11 cellular contexts compared by ENCODE assay signal in genomic region chr6:13406781-13407180, GRCh38.
DNase-seq lines count a peak whose midpoint lies in the region; ATAC-seq and TF ChIP-seq lines count a peak whose summit lies in the region.
"Had no signal": no experiment of that assay in that cellular context is flagged by ENCODE, and none has a peak within 500 bp of the region (broad histone marks: within the 10 kb centered on the region; RNA-seq: fewer than 3 reads in every experiment).

No MANE protein-coding gene starts in this region.

- H3K4me3 Mint-ChIP-seq in activated T-helper 1 cell treated with anti-CD3 and anti-CD28 coated beads, Interleukin-12 subunit alpha, Interleukin-12 subunit beta, Interleukin-2, Interleukin-4 antibody, amounts not matched to agents 30 ng/mL and 10 ng/mL and 1 ng/mL, durations not matched to agents 14 hours and 24 hours and 36 hours, result no peak overlapping the region
- H3K4me3 Mint-ChIP-seq: neural crest cell had no signal

- TF ChIP-seq POLR2A in right lobe of liver (IDR thresholded peaks at IDR 0.05) (no peak), transverse colon (IDR thresholded peaks at IDR 0.05) (no peak)

- H3K36me3 ChIP-seq in right lobe of liver, result no peaks in the 10 kb centered on the region
- H3K36me3 ChIP-seq in transverse colon, result no peaks in the 10 kb centered on the region

- H3K9me3 ChIP-seq in right lobe of liver (no peaks in the 10 kb centered on the region), transverse colon (no peaks in the 10 kb centered on the region)

- peaks cover 0 to 70% (median 29%) of the 10 kb centered on the region in 4 donors for H3K4me1 ChIP-seq in right lobe of liver
- peaks cover 0 to 48% (median 8%) of the 10 kb centered on the region in 4 donors for H3K4me1 ChIP-seq in transverse colon

- TF ChIP-seq EP300 in transverse colon (IDR thresholded peaks at IDR 0.05; ENCODE audit: low read depth), result no peak

- WGBS in right lobe of liver (ENCODE audit: insufficient coverage, low coverage, low lambda C conversion rate, missing lambda C conversion rate), result 57% methylated on average over 1 of the region's 1 CpG
- 100% methylated on average over 1 of the region's 1 CpG; no CpG with 5 or more reads in 1 of the 2 donors for WGBS in transverse colon (ENCODE audit: low coverage in 1 of 2), 2 donors

- no peak overlapping the region for H3K4me3 ChIP-seq in choroid plexus epithelial cell (ENCODE audit: low read depth, low read length)
- H3K4me3 ChIP-seq in right lobe of liver, result no peak overlapping the region
- no peak overlapping the region for H3K4me3 ChIP-seq in transverse colon

- H3K36me3 Mint-ChIP-seq in activated T-helper 1 cell treated with anti-CD3 and anti-CD28 coated beads, Interleukin-12 subunit alpha, Interleukin-12 subunit beta, Interleukin-2, Interleukin-4 antibody, amounts not matched to agents 30 ng/mL and 10 ng/mL and 1 ng/mL, durations not matched to agents 14 hours and 24 hours and 36 hours (ENCODE audit: low read depth), result no peaks in the 10 kb centered on the region

- no peak for TF ChIP-seq CTCF in choroid plexus epithelial cell (conservative IDR thresholded peaks at IDR 0.05; ENCODE audit: low read depth, low read length)
- no peak for TF ChIP-seq CTCF in right lobe of liver (IDR thresholded peaks at IDR 0.05)
- TF ChIP-seq CTCF in transverse colon (IDR thresholded peaks at IDR 0.05), result no peak

- no peaks in the 10 kb centered on the region for H3K9me3 Mint-ChIP-seq in activated T-helper 1 cell treated with anti-CD3 and anti-CD28 coated beads, Interleukin-12 subunit alpha, Interleukin-12 subunit beta, Interleukin-2, Interleukin-4 antibody, amounts not matched to agents 30 ng/mL and 10 ng/mL and 1 ng/mL, durations not matched to agents 14 hours and 24 hours and 36 hours

- H3K27me3 Mint-ChIP-seq in activated T-helper 1 cell treated with anti-CD3 and anti-CD28 coated beads, Interleukin-12 subunit alpha, Interleukin-12 subunit beta, Interleukin-2, Interleukin-4 antibody, amounts not matched to agents 30 ng/mL and 10 ng/mL and 1 ng/mL, durations not matched to agents 14 hours and 24 hours and 36 hours (ENCODE audit: insufficient read depth), result peaks cover 4% of the 10 kb centered on the region

- no peak overlapping the region for H3K27ac Mint-ChIP-seq in activated T-helper 1 cell treated with anti-CD3 and anti-CD28 coated beads, Interleukin-12 subunit alpha, Interleukin-12 subunit beta, Interleukin-2, Interleukin-4 antibody, amounts not matched to agents 30 ng/mL and 10 ng/mL and 1 ng/mL, durations not matched to agents 14 hours and 24 hours and 36 hours

- H3K27me3 ChIP-seq in right lobe of liver (no peaks in the 10 kb centered on the region), transverse colon (no peaks in the 10 kb centered on the region)

- H3K27ac ChIP-seq in right lobe of liver (peak overlapping the region; percentile 37 to 90 (median 87)), transverse colon (peak overlapping the region; percentile 34 to 62 (median 42))

- DNase-seq in SIG-M5 treated with dmso at 0.1 percent for 504 hours (lab: John Stamatoyannopoulos, UW; ENCODE audit: unreplicated experiment) (peak; percentile 65), SIG-M5 (lab: John Stamatoyannopoulos, UW) (no peak), choroid plexus epithelial cell (ENCODE audit: low read depth) (peak; percentile 49), right lobe of liver (no peak), transverse colon (no peak), LoVo (ENCODE audit: low spot score) (no peak), HuH-7 (ENCODE audit: low spot score) (no peak)
- no peak for DNase-seq in activated T-helper 1 cell treated with anti-CD3 and anti-CD28 coated beads, Interleukin-12 subunit alpha, Interleukin-12 subunit beta, Interleukin-2, Interleukin-4 antibody, amounts not matched to agents 30 ng/mL and 10 ng/mL and 1 ng/mL, durations not matched to agents 14 hours and 24 hours and 36 hours (ENCODE audit: low spot score)
- DNase-seq: ACHN; activated CD4-positive, CD25-positive, alpha-beta regulatory T cell had no signal

- in situ Hi-C loops in transverse colon (cut with MboI; ENCODE audit: low pct_ligation_motif_present in 1 of 4, low pct_unique_long_range_greater_than_20kb in 1 of 4, low sequenced_read_pairs in 3 of 4), result no loop called here

- no peaks in the 10 kb centered on the region for H3K4me1 Mint-ChIP-seq in activated T-helper 1 cell treated with anti-CD3 and anti-CD28 coated beads, Interleukin-12 subunit alpha, Interleukin-12 subunit beta, Interleukin-2, Interleukin-4 antibody, amounts not matched to agents 30 ng/mL and 10 ng/mL and 1 ng/mL, durations not matched to agents 14 hours and 24 hours and 36 hours (ENCODE audit: low read depth)

- intact Hi-C loops in right lobe of liver (cut with DNase I), result no loop called here
- intact Hi-C loops in transverse colon (cut with DNase I; ENCODE audit: low total_unique reads), result no loop called here
- intact Hi-C loops in activated T-helper 1 cell treated with anti-CD3 and anti-CD28 coated beads, Interleukin-12 subunit alpha, Interleukin-12 subunit beta, Interleukin-2, Interleukin-4 antibody, amounts not matched to agents 30 ng/mL and 10 ng/mL and 1 ng/mL, durations not matched to agents 14 hours and 24 hours and 36 hours (cut with micrococcal nuclease), result no loop called here

- ATAC-seq in right lobe of liver, result peak; percentile 6 to 35 (median 30)

Comparison
In these comparisons a context has a peak if more than half of its experiments do, and no peak if none do; other contexts are left out.
1. DNase-seq: peak in SIG-M5 treated with dmso at 0.1 percent for 504 hours (single experiment) and choroid plexus epithelial cell (single experiment); none in SIG-M5 (single experiment), right lobe of liver (0 of 3), transverse colon (single experiment), LoVo (single experiment), activated T-helper 1 cell treated with anti-CD3 and anti-CD28 coated beads, Interleukin-12 subunit alpha, Interleukin-12 subunit beta, Interleukin-2, Interleukin-4 antibody, amounts not matched to agents 30 ng/mL and 10 ng/mL and 1 ng/mL, durations not matched to agents 14 hours and 24 hours and 36 hours (single experiment) and HuH-7 (single experiment).